ENCODE assay signal across 20 cellular contexts in genomic region chr18:31484461-31484860, GRCh38. TPM values are rescaled to one million over a fixed set of nuclear protein-coding genes. Genes with fewer than 3 reads are reported as not detected.
A peak's percentile ranks its signal among the peaks of the same experiment; 100 is the strongest.
DNase-seq lines count a peak whose midpoint lies in the region; ATAC-seq, FAIRE-seq and TF ChIP-seq lines count a peak whose summit lies in the region.
"Had no signal": no experiment of that assay in that cellular context is flagged by ENCODE, and none has a peak within 500 bp of the region (broad histone marks: within the 10 kb centered on the region; RNA-seq: fewer than 3 reads in every experiment).

No MANE protein-coding gene starts in this region.

- FAIRE-seq in GM12891 (lab: Jason Lieb, UNC) = peak; percentile 28
- FAIRE-seq in bronchial epithelial cell (lab: Jason Lieb, UNC) = no peak
- FAIRE-seq: A549, G401.6 had no signal

- intact Hi-C loops in upper lobe of right lung (cut with DNase I) = no loop called here

- H3K4me1 ChIP-seq in foreskin keratinocyte (peaks cover 54% of the 10 kb centered on the region), mucosa of rectum (ENCODE audit: control insufficient read depth in 2 of 2, insufficient read depth in 2 of 2, low read length in 2 of 2) (peaks cover 0 to 12% of the 10 kb centered on the region in 2 donors), SJCRH30 (no peaks in the 10 kb centered on the region), upper lobe of right lung (no peaks in the 10 kb centered on the region)
- H3K4me1 ChIP-seq: Caco-2 had no signal

- no peak for TF ChIP-seq CTCF in bronchial epithelial cell (IDR thresholded peaks at IDR 0.05; ENCODE audit: insufficient read depth, low read length, severe bottlenecking)
- TF ChIP-seq CTCF in foreskin keratinocyte (conservative IDR thresholded peaks at IDR 0.05) = peak; percentile 21
- TF ChIP-seq CTCF in upper lobe of right lung (IDR thresholded peaks at IDR 0.05) = no peak

- no peak for DNase-seq in GM12891 (ENCODE audit: insufficient read length, low spot score)
- DNase-seq in bronchial epithelial cell (ENCODE audit: low read depth) = peak; percentile 74
- DNase-seq in foreskin keratinocyte = peak in 1 of 2 donors; percentile 35
- no peak for DNase-seq in NCI-H1048 (lab: John Stamatoyannopoulos, UW)
- no peak for DNase-seq in SJCRH30
- DNase-seq in upper lobe of right lung = no peak
- DNase-seq: AML-193; Caco-2; CD4-positive, alpha-beta T cell; GM23248 had no signal

- TF ChIP-seq POLR2A in GM12891 (IDR thresholded peaks at IDR 0.05; ENCODE audit: low read depth, low read length) = no peak

- no peak overlapping the region for H3K9ac ChIP-seq in mucosa of rectum (ENCODE audit: low read depth in 1 of 2, low read length in 2 of 2)
- H3K9ac ChIP-seq: GM23248 had no signal

- no peak overlapping the region for H3K4me3 ChIP-seq in bronchial epithelial cell (ENCODE audit: low read depth, low read length)
- no peak overlapping the region for H3K4me3 ChIP-seq in mucosa of rectum (ENCODE audit: low read length in 2 of 2)
- no peak overlapping the region for H3K4me3 ChIP-seq in SJCRH30
- no peak overlapping the region for H3K4me3 ChIP-seq in upper lobe of right lung
- H3K4me3 ChIP-seq: A549, GM23248, HAP-1 had no signal

- H3K36me3 ChIP-seq in bronchial epithelial cell (ENCODE audit: control insufficient read depth, insufficient read depth, low read length) = no peaks in the 10 kb centered on the region
- H3K36me3 ChIP-seq in mucosa of rectum (ENCODE audit: control insufficient read depth in 2 of 2, insufficient read depth in 2 of 2, low read length in 2 of 2) = no peaks in the 10 kb centered on the region
- no peaks in the 10 kb centered on the region for H3K36me3 ChIP-seq in SJCRH30
- no peaks in the 10 kb centered on the region for H3K36me3 ChIP-seq in upper lobe of right lung
- H3K36me3 ChIP-seq: HAP-1 had no signal

- ATAC-seq in foreskin keratinocyte (no peak), HG03097 (IDR thresholded peaks at IDR 0.05; ENCODE audit: low FRiP score, unreplicated experiment) (no peak), upper lobe of right lung (no peak)
- ATAC-seq: A549 had no signal

- H3K27ac ChIP-seq in foreskin keratinocyte (peak overlapping the region; percentile 92), mucosa of rectum (ENCODE audit: low read depth in 2 of 2, low read length in 2 of 2) (peak overlapping the region; percentile 10 to 31), SJCRH30 (no peak overlapping the region), upper lobe of right lung (no peak overlapping the region)
- H3K27ac ChIP-seq: 22Rv1, A549, C4-2B, GM23248 had no signal

- no peaks in the 10 kb centered on the region for H3K27me3 ChIP-seq in bronchial epithelial cell (ENCODE audit: control insufficient read depth, insufficient read depth, low read length)
- no peaks in the 10 kb centered on the region for H3K27me3 ChIP-seq in foreskin keratinocyte
- no peaks in the 10 kb centered on the region for H3K27me3 ChIP-seq in mucosa of rectum (ENCODE audit: control insufficient read depth in 2 of 2, insufficient read depth in 2 of 2, low read length in 2 of 2)
- no peaks in the 10 kb centered on the region for H3K27me3 ChIP-seq in SJCRH30
- no peaks in the 10 kb centered on the region for H3K27me3 ChIP-seq in upper lobe of right lung

- no peaks in the 10 kb centered on the region for H3K9me3 ChIP-seq in mucosa of rectum (ENCODE audit: control insufficient read depth in 2 of 2, low read length in 2 of 2)
- no peaks in the 10 kb centered on the region for H3K9me3 ChIP-seq in SJCRH30 (replicated peaks)
- H3K9me3 ChIP-seq in upper lobe of right lung = no peaks in the 10 kb centered on the region
- H3K9me3 ChIP-seq: A549, Caco-2, HAP-1 had no signal

TF ChIP-seq in GM12891, 5 proteins besides CTCF, POLR2A, EP300 and RAD21:
- no peak for TF ChIP-seq POU2F2 (IDR thresholded peaks at IDR 0.05; ENCODE audit: low read depth, low read length)
- TF ChIP-seq PAX5 (IDR thresholded peaks at IDR 0.05; ENCODE audit: insufficient read depth, low read length, severe bottlenecking) = no peak
- TF ChIP-seq SPI1 (IDR thresholded peaks at IDR 0.05; ENCODE audit: low read depth, low read length) = no peak
- no peak for TF ChIP-seq POLR2AphosphoS5 (IDR thresholded peaks at IDR 0.05; ENCODE audit: low read depth, low read length)
- TF ChIP-seq TAF1 (IDR thresholded peaks at IDR 0.05; ENCODE audit: low read depth, low read length) = no peak

RNA-seq across cellular contexts. Expression of gene DSG2, which starts 13.5 kb away (rescaled TPM):
- polyA plus RNA-seq in GM12891 (2012; ENCODE audit: low read depth, missing spikeins) = 8.7 TPM
- total RNA-seq in bronchial epithelial cell = 91.5 and 110 TPM in 2 replicates
- 142 and 144 TPM in 2 replicates for total RNA-seq in foreskin keratinocyte
- 28.0 and 35.4 TPM in 2 replicates for polyA plus RNA-seq in foreskin keratinocyte
- total RNA-seq in SJCRH30 (2014; rRNA removed; shearing (Covaris generic)) = 4.8 and 4.9 TPM in 2 replicates
- total RNA-seq in upper lobe of right lung = 34.2 TPM
- polyA plus RNA-seq: GM23248 had no signal

RNA-seq across cellular contexts. Expression of gene DSG3, which starts 36.9 kb away (rescaled TPM):
- polyA plus RNA-seq in GM12891 (2012; ENCODE audit: low read depth, missing spikeins) = 0.01 TPM
- total RNA-seq in bronchial epithelial cell (271 and 688 TPM in 2 replicates), foreskin keratinocyte (73.1 and 102 TPM in 2 replicates), upper lobe of right lung (0.12 TPM)
- polyA plus RNA-seq in foreskin keratinocyte = 18.4 and 20.3 TPM in 2 replicates
- total RNA-seq in SJCRH30 (2014; rRNA removed; shearing (Covaris generic)) = not detected in 2 replicates
- total RNA-seq: CD4-positive, alpha-beta T cell; GM23248; H4; HT-29 had no signal
- polyA plus RNA-seq: BJ, GM23248 had no signal

Comparison
In these comparisons a context has a peak if more than half of its experiments do, and no peak if none do; other contexts are left out.
1. H3K27ac ChIP-seq: peak in foreskin keratinocyte (single experiment) and mucosa of rectum (2 of 2); none in SJCRH30 (single experiment) and upper lobe of right lung (single experiment).
2. RNA of gene DSG3, which starts 36.9 kb away (total RNA-seq): 271 to 688 TPM in bronchial epithelial cell and 73.1 to 102 TPM in foreskin keratinocyte; 0.12 TPM in upper lobe of right lung (single experiment) and not detected in SJCRH30; every median in the first group is over 10 times any median in the second.